In the genomic region with DNA sequence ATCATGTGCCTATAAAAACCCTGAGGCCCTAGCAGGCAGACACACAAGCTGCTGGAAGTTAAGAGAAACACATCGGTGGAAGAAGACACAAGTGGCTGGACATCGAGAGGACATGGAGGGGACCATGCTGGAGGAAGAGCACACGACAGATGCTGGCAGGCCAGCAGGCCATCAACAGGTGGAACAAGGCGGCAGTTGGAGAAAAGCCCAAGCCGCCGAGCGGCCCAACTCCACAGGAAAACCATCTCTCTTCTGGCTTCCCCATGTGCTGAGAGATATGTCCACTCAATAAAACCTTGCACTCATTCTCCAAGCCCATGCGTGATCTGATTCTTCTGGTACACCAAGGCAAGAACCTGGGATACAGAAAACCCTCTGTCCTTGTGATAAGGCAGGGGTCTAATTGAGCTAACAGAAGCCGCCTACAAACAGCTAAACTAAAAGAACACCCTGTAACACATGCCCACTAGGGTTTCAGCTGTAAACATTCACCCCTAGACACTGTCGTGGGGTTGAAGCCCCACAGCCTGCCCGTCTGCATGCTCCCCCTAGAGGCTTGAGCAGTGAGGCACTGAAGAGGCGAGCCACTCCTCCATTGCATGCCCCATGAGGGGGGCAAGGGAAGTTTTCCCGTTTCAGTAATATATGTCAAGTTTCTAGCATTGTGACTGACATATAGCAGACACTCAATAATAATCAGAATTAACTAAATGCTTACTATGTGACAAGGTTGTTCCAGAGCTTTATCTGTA, we compare ENCODE assay signal across 10 cellular contexts. TPM values are rescaled to one million over a fixed set of nuclear protein-coding genes. Genes with fewer than 3 reads are reported as not detected.
DNase-seq lines count a peak whose midpoint lies in the region; ATAC-seq, FAIRE-seq and TF ChIP-seq lines count a peak whose summit lies in the region.
"Had no signal": no experiment of that assay in that cellular context is flagged by ENCODE, and none has a peak within 500 bp of the region (broad histone marks: within the 10 kb centered on the region; RNA-seq: fewer than 3 reads in every experiment).

No MANE protein-coding gene starts in this region.

- H3K4me3 ChIP-seq in A673 (ENCODE audit: low read depth, low read length, poor library complexity, severe bottlenecking): no peak overlapping the region
- H3K4me3 ChIP-seq in MM.1S (ENCODE audit: low read length): no peak overlapping the region
- no peak overlapping the region for H3K4me3 ChIP-seq in H1 (ENCODE audit: extremely low read depth in 1 of 4, insufficient read depth in 2 of 4, low read depth in 3 of 4, low read length in 4 of 4)
- H3K4me3 ChIP-seq: skin epidermis had no signal

- H2BK120ac ChIP-seq in H1 (replicated peaks; ENCODE audit: low read depth, low read length): no peak overlapping the region

- H3K9ac ChIP-seq in MM.1S (ENCODE audit: low read length): no peak overlapping the region
- no peak overlapping the region for H3K9ac ChIP-seq in H1 (replicated peaks in 1 of 4; ENCODE audit: extremely low read depth in 1 of 4, low read depth in 3 of 4, low read length in 3 of 4)

- no peak overlapping the region for H2BK12ac ChIP-seq in H1 (ENCODE audit: low read depth, low read length)

- H3K27me3 ChIP-seq in A673 (replicated peaks; ENCODE audit: insufficient read depth, low read depth, low read length, poor library complexity) (peaks cover 3% of the 10 kb centered on the region), MM.1S (replicated peaks; ENCODE audit: insufficient read depth, low read length) (no peaks in the 10 kb centered on the region), H1 (replicated peaks in 1 of 4; ENCODE audit: control insufficient read depth in 3 of 4, extremely low read depth in 1 of 4, insufficient read depth in 3 of 4, low read length in 3 of 4) (no peaks in the 10 kb centered on the region)

- TF ChIP-seq RAD21 in H1 (IDR thresholded peaks at IDR 0.05 in 1 of 2, conservative IDR thresholded peaks at IDR 0.05 in 1 of 2; ENCODE audit: low read depth in 2 of 2, low read length in 2 of 2): peak; percentile 35 to 51

- no peak overlapping the region for H3K23ac ChIP-seq in H1 (ENCODE audit: insufficient read length)

- POLR2A ChIA-PET in A673 (lab: Charles Lee; ENCODE audit: low non-redundant PET): no interaction called here
- POLR2A ChIA-PET in H1 (lab: Charles Lee; ENCODE audit: partially characterized antibody): no interaction called here

- ATAC-seq in GM18498 (IDR thresholded peaks at IDR 0.05; ENCODE audit: unreplicated experiment) (peak; percentile 55), GM18873 (IDR thresholded peaks at IDR 0.05; ENCODE audit: low FRiP score, unreplicated experiment) (no peak), GM18870 (IDR thresholded peaks at IDR 0.05; ENCODE audit: unreplicated experiment) (no peak), GM18519 (IDR thresholded peaks at IDR 0.05; ENCODE audit: low FRiP score, unreplicated experiment) (no peak)

- CTCF ChIA-PET in A673 (lab: Charles Lee): no interaction called here
- CTCF ChIA-PET in H1 (lab: Charles Lee; ENCODE audit: partially characterized antibody): interaction anchor here (0.6 to 4.5 kb wide), 16 partner anchors 9 to 868 kb away, joined by 3 to 58 read pairs (median 5); no protein-coding TSS in a partner anchor

- no peak overlapping the region for H2AFZ ChIP-seq in MM.1S (ENCODE audit: low read length)
- H2AFZ ChIP-seq in H1 (ENCODE audit: low read length): no peak overlapping the region

- H4K5ac ChIP-seq in H1 (ENCODE audit: insufficient read length, low read depth, low read length): no peak overlapping the region

- TF ChIP-seq EP300 in H1 (IDR thresholded peaks at IDR 0.05; ENCODE audit: borderline replicate concordance in 1 of 2, low read depth in 2 of 2, low read length in 2 of 2): no peak

- WGBS in H1 (ENCODE audit: extremely low coverage in 1 of 2, insufficient coverage in 1 of 2, insufficient read length in 1 of 2, insufficient replicate concordance in 2 of 2, low coverage in 1 of 2, low lambda C conversion rate in 2 of 2, missing lambda C conversion rate in 1 of 2), 2 experiments: 76% methylated on average over 13 of the region's 13 CpGs; no CpG with 5 or more reads in 1 of the 2 experiments

- no peak overlapping the region for H2BK15ac ChIP-seq in H1 (ENCODE audit: low read length)

- no peaks in the 10 kb centered on the region for H3K9me2 ChIP-seq in MM.1S (replicated peaks; ENCODE audit: insufficient read depth, low read length)

- H3K14ac ChIP-seq in H1 (ENCODE audit: insufficient read length): no peak overlapping the region

- H3K4ac ChIP-seq in H1 (replicated peaks; ENCODE audit: insufficient read length, low read depth, low read length): no peak overlapping the region

- H4K8ac ChIP-seq in H1 (ENCODE audit: extremely low read depth, insufficient read depth, low read length): no peak overlapping the region

- H3K23me2 ChIP-seq in H1 (ENCODE audit: low read depth, low read length): no peaks in the 10 kb centered on the region

- no peak overlapping the region for H4K91ac ChIP-seq in H1 (replicated peaks; ENCODE audit: insufficient read length, low read length)

- no peak for FAIRE-seq in H1 (lab: Jason Lieb, UNC)

- TF ChIP-seq POLR2A in H1 (IDR thresholded peaks at IDR 0.05; ENCODE audit: control extremely low read depth in 1 of 2, low read depth in 2 of 2, low read length in 2 of 2): no peak

- no peak overlapping the region for H2BK5ac ChIP-seq in H1 (ENCODE audit: low read depth, low read length)

- intact Hi-C loops in A673 (cut with micrococcal nuclease; ENCODE audit: unreplicated experiment): no loop called here

- H3K36me3 ChIP-seq in A673 (ENCODE audit: insufficient read depth, low read length, poor library complexity, severe bottlenecking) (no peaks in the 10 kb centered on the region), MM.1S (replicated peaks; ENCODE audit: insufficient read depth, low read length) (no peaks in the 10 kb centered on the region), H1 (ENCODE audit: control insufficient read depth in 2 of 4, insufficient read depth in 4 of 4, low read length in 3 of 4) (no peaks in the 10 kb centered on the region; a peak in 1 of 8 replicates)

- TF ChIP-seq CTCF in A673 (conservative IDR thresholded peaks at IDR 0.05; ENCODE audit: low read depth, low read length) (peak; percentile 76), MM.1S (IDR thresholded peaks at IDR 0.05; ENCODE audit: low read length) (peak; percentile 41), H1 (IDR thresholded peaks at IDR 0.05; ENCODE audit: control extremely low read depth in 1 of 3, insufficient read depth in 1 of 3, low read depth in 1 of 3, low read length in 3 of 3) (peak; percentile 65 to 77 (median 68))

- H3K9me3 ChIP-seq in A673 (ENCODE audit: low read depth, low read length, poor library complexity, severe bottlenecking): no peaks in the 10 kb centered on the region
- no peaks in the 10 kb centered on the region for H3K9me3 ChIP-seq in MM.1S (replicated peaks; ENCODE audit: insufficient read depth, low read length)
- H3K9me3 ChIP-seq in H1 (ENCODE audit: insufficient read depth in 2 of 2, low read depth in 1 of 2, low read length in 1 of 2): no peaks in the 10 kb centered on the region

- H2BK20ac ChIP-seq in H1 (ENCODE audit: low read length): no peak overlapping the region

- H3F3A ChIP-seq in MM.1S (ENCODE audit: insufficient read depth, low read length): no peaks in the 10 kb centered on the region

- DNase-seq in A673 (ENCODE audit: low spot score) (peak; percentile 54), MM.1S (no peak), H1 (ENCODE audit: low read depth in 1 of 2, low spot score in 2 of 2) (no peak), NCI-H1092 treated with DMSO at 0.1 percent for 48 hours (lab: John Stamatoyannopoulos, UW) (no peak)
- DNase-seq: GF-D8 had no signal

- no peak overlapping the region for H3K4me2 ChIP-seq in MM.1S (ENCODE audit: low read depth, low read length)
- no peak overlapping the region for H3K4me2 ChIP-seq in H1 (ENCODE audit: insufficient read depth in 1 of 2, low read depth in 2 of 2, low read length in 2 of 2)

- no peak overlapping the region for H3K56ac ChIP-seq in H1 (replicated peaks; ENCODE audit: insufficient read length, low read depth, low read length)

- no peaks in the 10 kb centered on the region for H4K20me1 ChIP-seq in MM.1S (ENCODE audit: insufficient read depth, low read length)
- no peaks in the 10 kb centered on the region for H4K20me1 ChIP-seq in H1 (replicated peaks in 1 of 2; ENCODE audit: control insufficient read depth in 1 of 2, insufficient read depth in 2 of 2, low read length in 2 of 2)

- no TSS peak for BruUV-seq in A673 (replicated peaks; lab: Mats Ljungman, UMichigan)

- H3K79me2 ChIP-seq in MM.1S (ENCODE audit: low read length) (no peaks in the 10 kb centered on the region), H1 (ENCODE audit: control insufficient read depth in 1 of 2, insufficient read depth in 2 of 2, low read length in 2 of 2) (no peaks in the 10 kb centered on the region)

- no peaks in the 10 kb centered on the region for H3K79me1 ChIP-seq in H1 (ENCODE audit: low read depth, low read length)

- H3K18ac ChIP-seq in H1 (ENCODE audit: extremely low read depth, low read length): no peak overlapping the region

- H3K27ac ChIP-seq in A673 (ENCODE audit: low read depth, low read length, poor library complexity, severe bottlenecking) (no peak overlapping the region), MM.1S (ENCODE audit: low read length) (no peak overlapping the region), H1 (ENCODE audit: low read depth, low read length) (no peak overlapping the region)
- H3K27ac ChIP-seq: skin epidermis had no signal

- H3K4me1 ChIP-seq in A673 (ENCODE audit: insufficient read depth, low read length, poor library complexity, severe bottlenecking) (no peaks in the 10 kb centered on the region), MM.1S (ENCODE audit: low read length) (0 out of 2 replicates have a peak, but pooled peaks cover under 1% of the 10 kb centered on the region), H1 (replicated peaks in 1 of 4; ENCODE audit: control insufficient read depth in 3 of 4, insufficient read depth in 4 of 4, low read length in 3 of 4) (peaks cover 0 to 3% (median 0%) of the 10 kb centered on the region in 4 experiments; a peak in 1 of 7 replicates)

- H2AK5ac ChIP-seq in H1 (ENCODE audit: low read depth, low read length): no peak overlapping the region

RNA-seq across cellular contexts. Expression of gene MMP20, which starts 39.0 kb away (rescaled TPM):
- not detected in 2 replicates for total RNA-seq in A673 (2021)
- total RNA-seq in H1 (2021; fragmentation: NEBNext Ultra II Directional; extraction: Animal tissue kit (Norgen Biotek cat#: 25700)): not detected in 2 replicates
- not detected in 2 replicates for polyA plus RNA-seq in H1 (2011; rRNA removed)
- polyA plus RNA-seq in H1 (2011; cell fraction: cytosol; rRNA removed): not detected
- not detected for polyA plus RNA-seq in H1 (2011; cell fraction: nucleus; rRNA removed)
- polyA plus RNA-seq in H1 (2012, experiment 1 of 2): not detected in 4 replicates
- polyA plus RNA-seq in H1 (2012, experiment 2 of 2): not detected
- not detected for polyA plus RNA-seq in H1 (2013, experiment 1 of 2)
- not detected for polyA plus RNA-seq in H1 (2013, experiment 2 of 2)
- polyA minus RNA-seq in H1 (2011; rRNA and poly(A)+ RNA removed): not detected in 2 replicates
- not detected for polyA minus RNA-seq in H1 (2011; cell fraction: cytosol; rRNA and poly(A)+ RNA removed)
- not detected for polyA minus RNA-seq in H1 (2011; cell fraction: nucleus; rRNA and poly(A)+ RNA removed)

RNA-seq across cellular contexts. Expression of gene MMP27, which starts 41.4 kb away (rescaled TPM):
- not detected in 2 replicates for total RNA-seq in A673 (2021)
- total RNA-seq in H1 (2021; fragmentation: NEBNext Ultra II Directional; extraction: Animal tissue kit (Norgen Biotek cat#: 25700)): not detected in 2 replicates
- not detected in 2 replicates for polyA plus RNA-seq in H1 (2011; rRNA removed)
- polyA plus RNA-seq in H1 (2011; cell fraction: cytosol; rRNA removed): not detected
- not detected for polyA plus RNA-seq in H1 (2011; cell fraction: nucleus; rRNA removed)
- not detected in 4 replicates for polyA plus RNA-seq in H1 (2012, experiment 1 of 2)
- polyA plus RNA-seq in H1 (2012, experiment 2 of 2): not detected
- not detected for polyA plus RNA-seq in H1 (2013, experiment 1 of 2)
- polyA plus RNA-seq in H1 (2013, experiment 2 of 2): not detected
- polyA minus RNA-seq in H1 (2011; rRNA and poly(A)+ RNA removed): not detected in 2 replicates
- not detected for polyA minus RNA-seq in H1 (2011; cell fraction: cytosol; rRNA and poly(A)+ RNA removed)
- not detected for polyA minus RNA-seq in H1 (2011; cell fraction: nucleus; rRNA and poly(A)+ RNA removed)
